Comparison of ENCODE assay signal across 1 cellular context in the genomic region with DNA sequence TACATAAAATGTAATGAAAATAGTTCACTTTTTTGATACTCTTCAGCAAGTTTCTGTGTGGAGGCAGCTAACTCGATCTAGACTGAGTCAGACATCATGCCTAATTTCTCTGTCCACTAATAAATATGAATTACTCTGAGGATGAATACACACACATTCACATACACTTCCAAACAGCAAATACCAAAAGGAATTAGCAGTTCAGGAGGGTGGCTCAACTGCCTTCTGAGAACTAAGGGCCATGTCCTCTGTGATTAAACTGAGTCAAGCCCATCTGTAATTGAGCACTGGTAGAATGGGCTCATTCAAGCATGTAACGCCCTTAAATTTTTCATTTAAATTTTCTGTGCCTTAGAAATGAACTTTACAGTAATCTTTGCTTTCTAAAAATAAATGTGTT.
TF ChIP-seq lines count a peak whose summit lies in the region.

No MANE protein-coding gene starts in this region.

TF ChIP-seq in liver, 16 proteins besides CTCF, POLR2A, EP300 and RAD21 (continued from another document):
- TF ChIP-seq, protein P1, sequence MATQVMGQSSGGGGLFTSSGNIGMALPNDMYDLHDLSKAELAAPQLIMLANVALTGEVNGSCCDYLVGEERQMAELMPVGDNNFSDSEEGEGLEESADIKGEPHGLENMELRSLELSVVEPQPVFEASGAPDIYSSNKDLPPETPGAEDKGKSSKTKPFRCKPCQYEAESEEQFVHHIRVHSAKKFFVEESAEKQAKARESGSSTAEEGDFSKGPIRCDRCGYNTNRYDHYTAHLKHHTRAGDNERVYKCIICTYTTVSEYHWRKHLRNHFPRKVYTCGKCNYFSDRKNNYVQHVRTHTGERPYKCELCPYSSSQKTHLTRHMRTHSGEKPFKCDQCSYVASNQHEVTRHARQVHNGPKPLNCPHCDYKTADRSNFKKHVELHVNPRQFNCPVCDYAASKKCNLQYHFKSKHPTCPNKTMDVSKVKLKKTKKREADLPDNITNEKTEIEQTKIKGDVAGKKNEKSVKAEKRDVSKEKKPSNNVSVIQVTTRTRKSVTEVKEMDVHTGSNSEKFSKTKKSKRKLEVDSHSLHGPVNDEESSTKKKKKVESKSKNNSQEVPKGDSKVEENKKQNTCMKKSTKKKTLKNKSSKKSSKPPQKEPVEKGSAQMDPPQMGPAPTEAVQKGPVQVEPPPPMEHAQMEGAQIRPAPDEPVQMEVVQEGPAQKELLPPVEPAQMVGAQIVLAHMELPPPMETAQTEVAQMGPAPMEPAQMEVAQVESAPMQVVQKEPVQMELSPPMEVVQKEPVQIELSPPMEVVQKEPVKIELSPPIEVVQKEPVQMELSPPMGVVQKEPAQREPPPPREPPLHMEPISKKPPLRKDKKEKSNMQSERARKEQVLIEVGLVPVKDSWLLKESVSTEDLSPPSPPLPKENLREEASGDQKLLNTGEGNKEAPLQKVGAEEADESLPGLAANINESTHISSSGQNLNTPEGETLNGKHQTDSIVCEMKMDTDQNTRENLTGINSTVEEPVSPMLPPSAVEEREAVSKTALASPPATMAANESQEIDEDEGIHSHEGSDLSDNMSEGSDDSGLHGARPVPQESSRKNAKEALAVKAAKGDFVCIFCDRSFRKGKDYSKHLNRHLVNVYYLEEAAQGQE (IDR thresholded peaks at IDR 0.05) = no peak
- TF ChIP-seq HNF4G (IDR thresholded peaks at IDR 0.05) (no peak), RXRA (IDR thresholded peaks at IDR 0.05) (no peak)
- TF ChIP-seq, protein P2, sequence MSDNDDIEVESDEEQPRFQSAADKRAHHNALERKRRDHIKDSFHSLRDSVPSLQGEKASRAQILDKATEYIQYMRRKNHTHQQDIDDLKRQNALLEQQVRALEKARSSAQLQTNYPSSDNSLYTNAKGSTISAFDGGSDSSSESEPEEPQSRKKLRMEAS (IDR thresholded peaks at IDR 0.05) = no peak
TF ChIP-seq in liver: peak in this region for 0.
